In genomic region chr12:65826513-65827171, GRCh38 we compare ENCODE assay signal across 9 cellular contexts. TPM values are rescaled to one million over a fixed set of nuclear protein-coding genes. Genes with fewer than 3 reads are reported as not detected.
DNase-seq lines count a peak whose midpoint lies in the region; ATAC-seq and TF ChIP-seq lines count a peak whose summit lies in the region.
"Had no signal": no experiment of that assay in that cellular context is flagged by ENCODE, and none has a peak within 500 bp of the region (broad histone marks: within the 10 kb centered on the region; RNA-seq: fewer than 3 reads in every experiment).

No MANE protein-coding gene starts in this region.

- TF ChIP-seq CTCF in WI38 (IDR thresholded peaks at IDR 0.05; ENCODE audit: low read depth, low read length) (no peak), suprapubic skin (IDR thresholded peaks at IDR 0.05) (no peak)

- no peak overlapping the region for H3K27ac Mint-ChIP-seq in activated T-cell treated with anti-CD3 and anti-CD28 coated beads, Interleukin-2, amount 50 U/mL, for 24 hours

- H3K4me3 ChIP-seq in WI38 (ENCODE audit: low read depth, low read length) (peak overlapping the region; percentile 93), iPS DF 6.9 (ENCODE audit: low read length) (peak overlapping the region; percentile 85; the same call in 1 of the 2 replicates), suprapubic skin (peak overlapping the region; percentile 67)

- H3K4me1 ChIP-seq in iPS DF 6.9 (ENCODE audit: control insufficient read depth, insufficient read depth, low read length) (no peaks in the 10 kb centered on the region), suprapubic skin (peaks cover 39% of the 10 kb centered on the region)

- peaks cover 78% of the 10 kb centered on the region for H3K27me3 Mint-ChIP-seq in activated T-cell treated with anti-CD3 and anti-CD28 coated beads, Interleukin-2, amount 50 U/mL, for 24 hours
- peaks cover 58% of the 10 kb centered on the region for H3K27me3 Mint-ChIP-seq in activated T-cell treated with anti-CD3 and anti-CD28 coated beads, Interleukin-2, amount 50 U/mL, for 4 hours (ENCODE audit: low read depth)

- H3K36me3 Mint-ChIP-seq in activated T-cell treated with anti-CD3 and anti-CD28 coated beads, Interleukin-2, amount 50 U/mL, for 24 hours (ENCODE audit: low read depth): no peaks in the 10 kb centered on the region
- H3K36me3 Mint-ChIP-seq in activated T-cell treated with anti-CD3 and anti-CD28 coated beads, Interleukin-2, amount 50 U/mL, for 4 hours (ENCODE audit: insufficient read depth): no peaks in the 10 kb centered on the region

- H3K4me3 Mint-ChIP-seq in activated T-cell treated with anti-CD3 and anti-CD28 coated beads, Interleukin-2, amount 50 U/mL, for 24 hours: peak overlapping the region; percentile 51
- no peak overlapping the region for H3K4me3 Mint-ChIP-seq in activated T-cell treated with anti-CD3 and anti-CD28 coated beads, Interleukin-2, amount 50 U/mL, for 4 hours

- no peaks in the 10 kb centered on the region for H3K27me3 ChIP-seq in iPS DF 6.9 (ENCODE audit: control insufficient read depth, insufficient read depth, low read length)
- peaks cover 82% of the 10 kb centered on the region for H3K27me3 ChIP-seq in suprapubic skin

- DNase-seq in activated T-cell treated with anti-CD3 and anti-CD28 coated beads, Interleukin-2, amount 50 U/mL, for 24 hours: no peak
- DNase-seq in activated T-cell treated with anti-CD3 and anti-CD28 coated beads, Interleukin-2, amount 50 U/mL, for 4 hours: no peak
- no peak for DNase-seq in iPS DF 6.9 (ENCODE audit: low read depth, low spot score)
- DNase-seq in suprapubic skin (ENCODE audit: low spot score in 2 of 2): no peak
- DNase-seq in NCI-H2107 (lab: John Stamatoyannopoulos, UW): no peak
- no peak for DNase-seq in RPMI8226
- DNase-seq in C1 segment of cervical spinal cord (lab: John Stamatoyannopoulos, UW): no peak
- DNase-seq: activated CD4-positive, alpha-beta T cell treated with anti-CD3 and anti-CD28 coated beads, Interleukin-2, amount 50 U/mL, for 1 hour had no signal

- H3K9me3 ChIP-seq in iPS DF 6.9 (ENCODE audit: control insufficient read depth, insufficient read depth, low read length) (no peaks in the 10 kb centered on the region), suprapubic skin (no peaks in the 10 kb centered on the region)

- H3K27ac ChIP-seq in iPS DF 6.9 (ENCODE audit: low read length) (no peak overlapping the region), suprapubic skin (no peak overlapping the region)

- peaks cover 24% of the 10 kb centered on the region for H3K4me1 Mint-ChIP-seq in activated T-cell treated with anti-CD3 and anti-CD28 coated beads, Interleukin-2, amount 50 U/mL, for 24 hours (ENCODE audit: low read depth)
- H3K4me1 Mint-ChIP-seq in activated T-cell treated with anti-CD3 and anti-CD28 coated beads, Interleukin-2, amount 50 U/mL, for 4 hours (ENCODE audit: low read depth): peaks cover 16% of the 10 kb centered on the region

- no peak for ATAC-seq in activated T-cell treated with anti-CD3 and anti-CD28 coated beads, Interleukin-2, amount 50 U/mL, for 4 hours

- H3K36me3 ChIP-seq in iPS DF 6.9 (ENCODE audit: control insufficient read depth, insufficient read depth, low read length) (no peaks in the 10 kb centered on the region), suprapubic skin (no peaks in the 10 kb centered on the region)

- TF ChIP-seq EP300 in suprapubic skin (IDR thresholded peaks at IDR 0.05): no peak

- peaks cover 2% of the 10 kb centered on the region for H3K9me3 Mint-ChIP-seq in activated T-cell treated with anti-CD3 and anti-CD28 coated beads, Interleukin-2, amount 50 U/mL, for 24 hours
- H3K9me3 Mint-ChIP-seq in activated T-cell treated with anti-CD3 and anti-CD28 coated beads, Interleukin-2, amount 50 U/mL, for 4 hours: no peaks in the 10 kb centered on the region

- WGBS in iPS DF 6.9 (ENCODE audit: insufficient coverage, insufficient read length): no CpG with 5 or more reads among the region's 13 CpGs
- WGBS in suprapubic skin: 31% methylated on average over 13 of the region's 13 CpGs

- TF ChIP-seq POLR2A in suprapubic skin (IDR thresholded peaks at IDR 0.05): no peak

RNA-seq across cellular contexts. Expression of gene HMGA2, which starts 2.4 kb away (rescaled TPM):
- total RNA-seq in activated T-cell treated with anti-CD3 and anti-CD28 coated beads, Interleukin-2, amount 50 U/mL, for 4 hours: under 1 TPM; 0.11 to 0.30 (median 0.14) TPM
- under 1 TPM in 1 of 4 donors, not detected in 3; 0.24 TPM for total RNA-seq in suprapubic skin
